In the genomic region with DNA sequence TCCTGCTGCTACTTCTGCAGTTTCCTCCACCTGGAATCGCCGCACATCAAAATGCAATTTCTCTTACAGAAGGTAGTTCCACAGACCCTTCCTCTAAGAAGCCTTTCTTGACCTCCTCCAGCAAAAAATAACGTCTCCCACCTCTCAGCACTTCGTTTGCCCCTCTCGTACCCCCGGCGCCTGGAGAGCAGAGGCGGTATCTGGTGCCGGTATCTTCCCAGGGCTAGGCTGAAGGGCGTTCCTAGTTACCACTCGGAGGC, we compare ENCODE assay signal across 8 cellular contexts. TPM values are rescaled to one million over a fixed set of nuclear protein-coding genes. Genes with fewer than 3 reads are reported as not detected.
DNase-seq lines count a peak whose midpoint lies in the region; ATAC-seq and TF ChIP-seq lines count a peak whose summit lies in the region.

No MANE protein-coding gene starts in this region.

- peaks cover 13% of the 10 kb centered on the region for H3K36me3 ChIP-seq in CD4-positive, alpha-beta memory T cell (ENCODE audit: insufficient read depth, low read length)
- H3K36me3 ChIP-seq in ectodermal cell (ENCODE audit: control insufficient read depth, insufficient read depth, low read length) (peaks cover 5% of the 10 kb centered on the region), neuron (ENCODE audit: insufficient read depth, low read length) (peaks cover 16% of the 10 kb centered on the region)

- no peaks in the 10 kb centered on the region for H3K27me3 ChIP-seq in CD4-positive, alpha-beta memory T cell (ENCODE audit: insufficient read depth, low read length)
- H3K27me3 ChIP-seq in HL-60 (ENCODE audit: insufficient read depth, poor library complexity, severe bottlenecking) (no peaks in the 10 kb centered on the region), ectodermal cell (ENCODE audit: control insufficient read depth, insufficient read depth, low read length, poor library complexity, severe bottlenecking) (peaks cover 5% of the 10 kb centered on the region), neuron (ENCODE audit: insufficient read depth, low read length) (no peaks in the 10 kb centered on the region)

- no peaks in the 10 kb centered on the region for H3K9me3 ChIP-seq in CD4-positive, alpha-beta memory T cell (ENCODE audit: control insufficient read depth in 1 of 2, low read length in 2 of 2)
- H3K9me3 ChIP-seq in ectodermal cell (ENCODE audit: control insufficient read depth, low read length) (no peaks in the 10 kb centered on the region), neuron (ENCODE audit: low read length) (no peaks in the 10 kb centered on the region)

- no peaks in the 10 kb centered on the region for H3K27me3 Mint-ChIP-seq in CD4-positive, alpha-beta memory T cell

- intact Hi-C loops in CD4-positive, alpha-beta memory T cell (cut with micrococcal nuclease), result no loop called here

- H3K27ac Mint-ChIP-seq in CD4-positive, alpha-beta memory T cell, result no peak overlapping the region

- H2AFZ ChIP-seq in neuron (ENCODE audit: low read depth, low read length), result peak overlapping the region; percentile 53

- H3K36me3 Mint-ChIP-seq in CD4-positive, alpha-beta memory T cell, result peaks cover 15 to 20% of the 10 kb centered on the region in 2 donors

- CTCF ChIA-PET in CD4-positive, alpha-beta memory T cell (lab: Charles Lee; ENCODE audit: partially characterized antibody), result interaction anchor here (0.6 to 2.6 kb wide), 51 partner anchors 7 to 364 kb away, joined by 3 to 39 read pairs (median 5); a partner anchor contains a TSS

- TF ChIP-seq CTCF in HL-60 (IDR thresholded peaks at IDR 0.05; ENCODE audit: insufficient read depth, low read length), result no peak

- peaks cover 27% of the 10 kb centered on the region for H3K4me1 ChIP-seq in CD4-positive, alpha-beta memory T cell (ENCODE audit: insufficient read depth, low read length)
- H3K4me1 ChIP-seq in ectodermal cell (ENCODE audit: control insufficient read depth, insufficient read depth, low read length), result no peaks in the 10 kb centered on the region
- peaks cover 9% of the 10 kb centered on the region for H3K4me1 ChIP-seq in neuron (ENCODE audit: insufficient read depth, low read length)

- ATAC-seq in HG02763 (IDR thresholded peaks at IDR 0.05; ENCODE audit: unreplicated experiment), result no peak

- no peak overlapping the region for H3K4me3 Mint-ChIP-seq in CD4-positive, alpha-beta memory T cell

- peak overlapping the region; percentile 72 for H3K27ac ChIP-seq in CD4-positive, alpha-beta memory T cell (ENCODE audit: low read depth, low read length)
- H3K27ac ChIP-seq in HL-60 (replicated peaks) (peak overlapping the region; percentile 78), ectodermal cell (ENCODE audit: insufficient read depth, low read depth, low read length, poor library complexity, severe bottlenecking) (no peak overlapping the region)

- peak overlapping the region; percentile 76 to 84 for H3K4me3 ChIP-seq in CD4-positive, alpha-beta memory T cell (ENCODE audit: low read length in 2 of 2)
- H3K4me3 ChIP-seq in HL-60 (replicated peaks; ENCODE audit: insufficient read depth, low read length), result peak overlapping the region; percentile 100
- peak overlapping the region; percentile 85 for H3K4me3 ChIP-seq in ectodermal cell (ENCODE audit: insufficient read depth, low read depth, low read length)
- peak overlapping the region; percentile 78 for H3K4me3 ChIP-seq in neuron (ENCODE audit: low read length)

- peaks cover 12 to 23% (median 18%) of the 10 kb centered on the region in 4 donors for H3K4me1 Mint-ChIP-seq in CD4-positive, alpha-beta memory T cell

- 3 to 4% methylated on average over 11 of the region's 11 CpGs for WGBS in ectodermal cell, 2 experiments

- DNase-seq in CD4-positive, alpha-beta memory T cell, result no peak
- DNase-seq in HL-60 (ENCODE audit: low read depth in 1 of 2, low spot score in 1 of 2), result no peak
- DNase-seq in stimulated activated CD4-positive, alpha-beta T cell treated with anti-CD3 and anti-CD28 coated beads, Interleukin-2, amount 100 ng/mL, for 48 hours, result no peak
- DNase-seq in NCI-H2081 treated with DMSO at 0.1 percent for 48 hours (lab: John Stamatoyannopoulos, UW), result no peak
- no peak for DNase-seq in inferior parietal cortex (ENCODE audit: extremely low spot score)

- no peaks in the 10 kb centered on the region for H3K9me3 Mint-ChIP-seq in CD4-positive, alpha-beta memory T cell

- POLR2A ChIA-PET in CD4-positive, alpha-beta memory T cell (lab: Charles Lee; ENCODE audit: partially characterized antibody), result interaction anchor here (0.6 to 3.0 kb wide), 46 partner anchors 10 to 364 kb away, joined by 3 to 91 read pairs (median 8); a partner anchor contains a TSS

RNA-seq across cellular contexts. Expression of a gene that starts 0.5 kb away (rescaled TPM):
- 10 to 100 TPM; 15.0 to 18.0 TPM for total RNA-seq in CD4-positive, alpha-beta memory T cell
- polyA plus RNA-seq in CD4-positive, alpha-beta memory T cell, result 100 to 1,000 TPM in 1 of 2 donors, 10 to 100 TPM in 1; 87.0 to 115 TPM
- polyA plus RNA-seq in ectodermal cell (2013, experiment 1 of 4), result 85.8 TPM
- polyA plus RNA-seq in ectodermal cell (2013, experiment 2 of 4), result 79.1 TPM
- polyA plus RNA-seq in ectodermal cell (2013, experiment 3 of 4), result 53.6 TPM
- polyA plus RNA-seq in ectodermal cell (2013, experiment 4 of 4), result 57.4 TPM

RNA-seq across cellular contexts. Expression of a gene that starts 16.3 kb away (rescaled TPM):
- 10 to 100 TPM; 42.0 to 44.4 TPM for total RNA-seq in CD4-positive, alpha-beta memory T cell
- polyA plus RNA-seq in CD4-positive, alpha-beta memory T cell, result 10 to 100 TPM; 56.4 to 65.9 TPM
- 27.6 TPM for polyA plus RNA-seq in ectodermal cell (2013, experiment 1 of 4)
- 30.9 TPM for polyA plus RNA-seq in ectodermal cell (2013, experiment 2 of 4)
- 25.0 TPM for polyA plus RNA-seq in ectodermal cell (2013, experiment 3 of 4)
- polyA plus RNA-seq in ectodermal cell (2013, experiment 4 of 4), result 27.8 TPM

RNA-seq across cellular contexts. Expression of a gene that starts 21.9 kb away (rescaled TPM):
- total RNA-seq in CD4-positive, alpha-beta memory T cell, result 1 to 10 TPM; 6.0 to 6.5 TPM
- polyA plus RNA-seq in CD4-positive, alpha-beta memory T cell, result 1 to 10 TPM; 1.4 to 5.0 TPM
- polyA plus RNA-seq in ectodermal cell (2013, experiment 1 of 4), result 7.4 TPM
- polyA plus RNA-seq in ectodermal cell (2013, experiment 2 of 4), result 6.9 TPM
- polyA plus RNA-seq in ectodermal cell (2013, experiment 3 of 4), result 11.5 TPM
- 10.3 TPM for polyA plus RNA-seq in ectodermal cell (2013, experiment 4 of 4)

RNA-seq across cellular contexts. Expression of a gene that starts 34.1 kb away (rescaled TPM):
- total RNA-seq in CD4-positive, alpha-beta memory T cell, result 10 to 100 TPM; 15.8 to 16.7 TPM
- 10 to 100 TPM in 1 of 2 donors, 1 to 10 TPM in 1; 5.5 to 10.7 TPM for polyA plus RNA-seq in CD4-positive, alpha-beta memory T cell
- 45.3 TPM for polyA plus RNA-seq in ectodermal cell (2013, experiment 1 of 4)
- 53.1 TPM for polyA plus RNA-seq in ectodermal cell (2013, experiment 2 of 4)
- polyA plus RNA-seq in ectodermal cell (2013, experiment 3 of 4), result 34.0 TPM
- 39.1 TPM for polyA plus RNA-seq in ectodermal cell (2013, experiment 4 of 4)

RNA-seq across cellular contexts. Expression of a gene that starts 43.2 kb away (rescaled TPM):
- total RNA-seq in CD4-positive, alpha-beta memory T cell, result 100 to 1,000 TPM; 648 to 657 TPM
- 100 to 1,000 TPM; 110 to 159 TPM for polyA plus RNA-seq in CD4-positive, alpha-beta memory T cell
- polyA plus RNA-seq in ectodermal cell (2013, experiment 1 of 4), result not detected
- polyA plus RNA-seq in ectodermal cell (2013, experiment 2 of 4), result 0.44 TPM
- polyA plus RNA-seq in ectodermal cell (2013, experiment 3 of 4), result not detected
- polyA plus RNA-seq in ectodermal cell (2013, experiment 4 of 4), result 0.32 TPM
